ENCODE assay signal across 8 cellular contexts in the genomic region with DNA sequence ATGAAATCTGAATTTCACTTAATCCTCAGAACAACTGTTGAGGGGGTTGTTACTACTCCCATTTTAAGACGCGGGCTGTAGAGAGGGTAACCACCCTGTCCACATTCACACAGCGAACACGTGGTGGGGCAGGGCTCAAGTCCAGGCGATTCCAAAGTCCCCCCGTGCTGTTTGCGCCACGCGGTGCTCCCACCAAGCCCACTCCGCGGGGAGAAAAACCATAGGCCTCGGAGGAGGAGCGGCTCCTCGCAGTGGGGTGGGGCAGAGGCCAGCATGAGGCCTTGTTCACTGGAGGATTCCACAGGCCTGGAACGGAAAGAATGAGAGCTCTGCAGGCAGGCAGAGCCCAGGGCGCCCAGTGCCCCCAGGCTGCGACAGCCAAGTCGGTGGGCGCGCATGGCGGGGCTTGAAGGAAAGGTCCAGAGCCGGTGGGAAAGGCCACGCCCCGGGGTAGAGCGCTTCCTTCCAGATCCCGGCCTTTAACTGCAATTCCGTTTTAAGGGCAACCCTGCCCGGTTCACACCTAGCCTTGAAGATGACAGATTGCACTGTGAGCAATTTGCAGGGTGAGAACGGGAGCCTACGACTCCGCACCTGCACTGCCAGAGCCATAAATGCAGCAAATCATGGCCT.
A peak's percentile ranks its signal among the peaks of the same experiment; 100 is the strongest.
DNase-seq lines count a peak whose midpoint lies in the region; ATAC-seq and TF ChIP-seq lines count a peak whose summit lies in the region.

No MANE protein-coding gene starts in this region.

- POLR2A ChIA-PET in A673 (lab: Charles Lee; ENCODE audit: low non-redundant PET) = interaction anchor here (0.6 kb wide), 1 partner anchor 140 kb away, joined by 9 read pairs; no protein-coding TSS in a partner anchor

- H3K4me1 Mint-ChIP-seq in activated naive CD8-positive, alpha-beta T cell (ENCODE audit: low read depth) = peaks cover 61% of the 10 kb centered on the region

- WGBS in sigmoid colon, 2 donors = 6 to 19% methylated on average over 31 of the region's 31 CpGs

- TF ChIP-seq CTCF in A673 (conservative IDR thresholded peaks at IDR 0.05; ENCODE audit: low read depth, low read length) (no peak), sigmoid colon (IDR thresholded peaks at IDR 0.05) (no peak)

- H3K4me3 Mint-ChIP-seq in activated naive CD8-positive, alpha-beta T cell = peak overlapping the region; percentile 89

- ATAC-seq in GM19324 (IDR thresholded peaks at IDR 0.05; ENCODE audit: low FRiP score, unreplicated experiment) (peak; percentile 17), left ventricle myocardium superior (peak; percentile 7)

- H3K27me3 ChIP-seq in A673 (replicated peaks; ENCODE audit: insufficient read depth, low read depth, low read length, poor library complexity) = no peaks in the 10 kb centered on the region
- no peaks in the 10 kb centered on the region for H3K27me3 ChIP-seq in sigmoid colon

- CTCF ChIA-PET in A673 (lab: Charles Lee) = interaction anchor here (0.6 kb wide), 1 partner anchor 321 kb away, joined by 3 read pairs; no protein-coding TSS in a partner anchor

- peak; percentile 40 for DNase-seq in A673 (ENCODE audit: low spot score)
- peak; percentile 40 for DNase-seq in HuH-7 (ENCODE audit: low spot score)
- DNase-seq in SHP77 (lab: John Stamatoyannopoulos, UW) = peak; percentile 72 to 76
- DNase-seq in left ventricle myocardium superior = peak; percentile 48
- DNase-seq in sigmoid colon = peak; percentile 75
- no peak for DNase-seq in hepatic stellate cell (ENCODE audit: low spot score)

- H3K36me3 ChIP-seq in A673 (ENCODE audit: insufficient read depth, low read length, poor library complexity, severe bottlenecking) = no peaks in the 10 kb centered on the region
- no peaks in the 10 kb centered on the region for H3K36me3 ChIP-seq in sigmoid colon

- H3K27ac Mint-ChIP-seq in activated naive CD8-positive, alpha-beta T cell = peak overlapping the region; percentile 97

- H3K36me3 Mint-ChIP-seq in activated naive CD8-positive, alpha-beta T cell = no peaks in the 10 kb centered on the region

- H3K9me3 ChIP-seq in A673 (ENCODE audit: low read depth, low read length, poor library complexity, severe bottlenecking) (no peaks in the 10 kb centered on the region), sigmoid colon (no peaks in the 10 kb centered on the region)

- H3K27me3 Mint-ChIP-seq in activated naive CD8-positive, alpha-beta T cell = no peaks in the 10 kb centered on the region

- TF ChIP-seq EP300 in sigmoid colon (IDR thresholded peaks at IDR 0.05) = no peak

- no peaks in the 10 kb centered on the region for H3K9me3 Mint-ChIP-seq in activated naive CD8-positive, alpha-beta T cell (ENCODE audit: low read depth)

- H3K4me3 ChIP-seq in A673 (ENCODE audit: low read depth, low read length, poor library complexity, severe bottlenecking) = peak overlapping the region; percentile 31
- H3K4me3 ChIP-seq in sigmoid colon = peak overlapping the region; percentile 6 to 47 (median 37)

- intact Hi-C loops in A673 (cut with micrococcal nuclease; ENCODE audit: unreplicated experiment) = loop anchor here (2.0 to 5.0 kb wide), 2 partner anchors 288 to 307 kb away; no protein-coding TSS in a partner anchor
- intact Hi-C loops in left ventricle myocardium superior (cut with micrococcal nuclease) = loop anchor here (5.0 kb wide), 1 partner anchor 307 kb away; no protein-coding TSS in a partner anchor
- intact Hi-C loops in sigmoid colon (cut with DNase I) = loop anchor here (1.0 to 5.0 kb wide), 2 partner anchors 162 to 317 kb away; a partner anchor contains a TSS

- no TSS peak for BruUV-seq in A673 (replicated peaks; lab: Mats Ljungman, UMichigan)

- TF ChIP-seq POLR2A in sigmoid colon (IDR thresholded peaks at IDR 0.05) = no peak

- H3K27ac ChIP-seq in A673 (ENCODE audit: low read depth, low read length, poor library complexity, severe bottlenecking) = peak overlapping the region; percentile 83
- peak overlapping the region; percentile 84 to 91 (median 88) for H3K27ac ChIP-seq in sigmoid colon

- H3K4me1 ChIP-seq in A673 (ENCODE audit: insufficient read depth, low read length, poor library complexity, severe bottlenecking) (peaks cover 46% of the 10 kb centered on the region), sigmoid colon (peaks cover 0 to 63% (median 58%) of the 10 kb centered on the region in 4 donors)
